Comparison of ENCODE assay signal across 8 cellular contexts in the genomic region with DNA sequence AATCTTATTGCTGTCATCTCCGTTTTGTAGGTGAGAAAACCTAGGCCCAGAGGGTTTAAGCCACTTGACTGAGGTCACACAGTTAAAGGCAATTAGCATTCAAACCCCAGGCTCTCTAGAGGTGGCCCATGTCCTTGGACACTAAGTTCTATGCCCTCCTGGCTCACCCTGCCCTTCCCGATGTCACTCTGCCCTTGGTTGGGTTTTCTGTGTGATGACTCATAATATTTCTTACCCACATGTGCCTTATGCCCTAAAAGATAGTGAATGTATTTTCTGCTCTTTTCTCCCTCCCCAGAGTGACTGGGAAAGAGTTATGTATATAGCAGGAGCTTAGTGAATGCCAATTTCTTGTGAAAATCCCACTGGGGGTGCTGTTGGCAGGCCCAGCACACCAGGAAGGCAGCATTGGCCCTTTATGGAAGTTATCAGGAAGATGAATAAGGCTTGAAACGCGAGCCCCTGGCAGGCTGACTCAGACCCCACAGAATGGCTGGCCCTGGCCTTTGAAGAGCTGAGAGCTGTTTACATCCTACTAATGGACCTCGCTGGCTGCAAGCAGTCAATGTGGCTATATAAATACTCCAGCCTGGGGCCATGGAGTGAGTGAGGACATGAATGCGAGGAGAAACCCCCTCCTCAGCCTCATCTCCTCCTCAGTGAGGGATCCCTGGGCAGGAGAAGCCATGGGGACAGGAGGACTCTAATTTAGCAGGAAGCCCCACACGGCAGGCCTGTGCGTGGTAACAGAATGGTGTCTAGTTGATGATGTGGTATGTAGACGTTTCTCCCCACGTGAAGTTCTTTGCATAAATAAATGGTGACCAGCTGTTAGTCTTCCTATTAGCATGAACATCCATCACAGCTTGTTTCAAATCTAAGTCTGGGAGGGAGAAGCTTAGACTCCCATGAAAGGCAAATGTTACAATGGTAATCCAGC.
DNase-seq lines count a peak whose midpoint lies in the region; ATAC-seq and TF ChIP-seq lines count a peak whose summit lies in the region.

No MANE protein-coding gene starts in this region.

- ATAC-seq in GM18502 (IDR thresholded peaks at IDR 0.05; ENCODE audit: poor library complexity, unreplicated experiment): no peak

- peak; percentile 57 for TF ChIP-seq CTCF in AG09309 (IDR thresholded peaks at IDR 0.05; ENCODE audit: control insufficient read depth, insufficient read depth, low read depth, low read length, missing control alignments)

- no peak overlapping the region for H3K4me3 ChIP-seq in AG09309 (ENCODE audit: control insufficient read depth, low read depth, low read length)

- peak; percentile 87 for DNase-seq in AG09309 (ENCODE audit: low read depth)
- DNase-seq in LHCN-M2 (ENCODE audit: low read depth): peak; percentile 96
- DNase-seq in brain pericyte (ENCODE audit: low read depth, low spot score): peak; percentile 76
- peak; percentile 55 for DNase-seq in mesenteric fat pad (ENCODE audit: low spot score)
- no peak for DNase-seq in superior temporal gyrus (ENCODE audit: extremely low spot score)
- DNase-seq in stimulated activated CD4-positive, alpha-beta T cell treated with anti-CD3 and anti-CD28 coated beads, Interleukin-1b, Interleukin-23, amount 100 ng/mL, for 48 hours: no peak
- no peak for DNase-seq in NCI-H1436 (lab: John Stamatoyannopoulos, UW)

Comparison
In these comparisons a context has a peak if more than half of its experiments do, and no peak if none do; other contexts are left out.
1. DNase-seq: peak in AG09309 (single experiment), LHCN-M2 (single experiment), brain pericyte (single experiment) and mesenteric fat pad (single experiment); none in superior temporal gyrus (single experiment), stimulated activated CD4-positive, alpha-beta T cell treated with anti-CD3 and anti-CD28 coated beads, Interleukin-1b, Interleukin-23, amount 100 ng/mL, for 48 hours (single experiment) and NCI-H1436 (single experiment).